ENCODE assay signal across 10 cellular contexts in the genomic region with DNA sequence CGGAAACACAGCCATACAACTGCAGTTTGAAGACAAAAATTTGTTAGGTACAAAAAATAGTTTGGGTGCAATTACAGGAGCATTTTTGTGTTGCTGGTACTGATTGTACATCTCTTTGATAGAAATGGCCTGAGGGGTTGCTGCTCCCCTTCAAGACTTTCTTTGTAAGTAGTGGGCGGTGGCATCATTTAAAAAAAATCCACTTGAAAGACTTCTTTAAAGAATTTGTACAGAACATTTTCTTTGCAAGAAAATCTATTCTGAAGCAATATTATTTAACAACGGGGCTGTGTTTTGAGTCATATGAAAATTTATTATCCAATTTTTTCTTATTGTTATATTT.
DNase-seq lines count a peak whose midpoint lies in the region; ATAC-seq and TF ChIP-seq lines count a peak whose summit lies in the region.
"Had no signal": no experiment of that assay in that cellular context is flagged by ENCODE, and none has a peak within 500 bp of the region (broad histone marks: within the 10 kb centered on the region; RNA-seq: fewer than 3 reads in every experiment).

No MANE protein-coding gene starts in this region.

- H3K36me3 ChIP-seq in heart left ventricle (no peaks in the 10 kb centered on the region), upper lobe of left lung (no peaks in the 10 kb centered on the region)

- H3K4me1 ChIP-seq in heart left ventricle (peaks cover 3 to 68% (median 54%) of the 10 kb centered on the region in 12 donors), upper lobe of left lung (peaks cover 39 to 51% (median 44%) of the 10 kb centered on the region in 4 donors)

- peaks cover 41% of the 10 kb centered on the region for H3K4me1 Mint-ChIP-seq in neural crest cell

- H3K9me3 Mint-ChIP-seq in neural crest cell, result no peaks in the 10 kb centered on the region
- H3K9me3 Mint-ChIP-seq: activated T-cell treated with anti-CD3 and anti-CD28 coated beads, Interleukin-2, amount 50 U/mL, for 24 hours had no signal

- H3K27ac Mint-ChIP-seq in neural crest cell (ENCODE audit: unreplicated experiment), result peak overlapping the region; percentile 45
- H3K27ac Mint-ChIP-seq: activated T-cell treated with anti-CD3 and anti-CD28 coated beads, Interleukin-2, amount 50 U/mL, for 24 hours had no signal

- H3K36me3 Mint-ChIP-seq in neural crest cell (ENCODE audit: low read depth), result no peaks in the 10 kb centered on the region

- H3K27me3 Mint-ChIP-seq in neural crest cell (ENCODE audit: low read depth), result no peaks in the 10 kb centered on the region

- intact Hi-C loops in heart left ventricle (cut with DNase I) (loop anchor here (2.0 to 10.0 kb wide), 20 partner anchors 37 to 229 kb away; a partner anchor contains a TSS), Right ventricle myocardium inferior (cut with DNase I) (loop anchor here (1.0 to 5.0 kb wide), 3 partner anchors 38 to 85 kb away; no protein-coding TSS in a partner anchor)

- DNase-seq in heart left ventricle, result no peak
- no peak for DNase-seq in Right ventricle myocardium inferior (ENCODE audit: missing footprints)
- no peak for DNase-seq in epithelial cell of prostate (ENCODE audit: low read depth, low spot score)
- DNase-seq in neural crest cell (ENCODE audit: low read depth, low spot score), result no peak
- no peak for DNase-seq in upper lobe of left lung
- no peak for DNase-seq in DMS153 (lab: John Stamatoyannopoulos, UW)
- DNase-seq: activated T-cell treated with anti-CD3 and anti-CD28 coated beads, Interleukin-2, amount 50 U/mL, for 24 hours had no signal

- H3K27ac ChIP-seq in heart left ventricle (peak overlapping the region; percentile 78 to 95 (median 86)), epithelial cell of prostate (peak overlapping the region; percentile 85), upper lobe of left lung (peak overlapping the region; percentile 76 to 81 (median 78))

- TF ChIP-seq CTCF in heart left ventricle (IDR thresholded peaks at IDR 0.05) (no peak), neural crest cell (conservative IDR thresholded peaks at IDR 0.05) (no peak), upper lobe of left lung (IDR thresholded peaks at IDR 0.05) (no peak)

- no peak for TF ChIP-seq POLR2A in heart left ventricle (IDR thresholded peaks at IDR 0.05)
- TF ChIP-seq POLR2A in upper lobe of left lung (IDR thresholded peaks at IDR 0.05), result no peak

- ATAC-seq in heart left ventricle, result no peak
- no peak for ATAC-seq in Right ventricle myocardium inferior
- ATAC-seq in upper lobe of left lung (ENCODE audit: low FRiP score in 2 of 2), result no peak
- no peak for ATAC-seq in HG03045 (IDR thresholded peaks at IDR 0.05; ENCODE audit: unreplicated experiment)
- no peak for ATAC-seq in HG03442 (IDR thresholded peaks at IDR 0.05; ENCODE audit: unreplicated experiment)
- ATAC-seq: GM12878 had no signal

- peak overlapping the region; percentile 17 for H3K4me3 Mint-ChIP-seq in neural crest cell
- H3K4me3 Mint-ChIP-seq: activated T-cell treated with anti-CD3 and anti-CD28 coated beads, Interleukin-2, amount 50 U/mL, for 24 hours had no signal

- H3K9me3 ChIP-seq in heart left ventricle, result no peaks in the 10 kb centered on the region
- no peaks in the 10 kb centered on the region for H3K9me3 ChIP-seq in upper lobe of left lung

- TF ChIP-seq EP300 in upper lobe of left lung (IDR thresholded peaks at IDR 0.05), result no peak

- H3K4me3 ChIP-seq in heart left ventricle, result peak overlapping the region in 8 of 12 donors; percentile 5 to 40 (median 30)
- H3K4me3 ChIP-seq in upper lobe of left lung, result peak overlapping the region in 2 of 4 donors; percentile 16 to 26
- H3K4me3 ChIP-seq: GM12878 had no signal

- no peaks in the 10 kb centered on the region for H3K27me3 ChIP-seq in heart left ventricle
- H3K27me3 ChIP-seq in upper lobe of left lung, result no peaks in the 10 kb centered on the region

- WGBS in heart left ventricle, 4 donors, result 18 to 29% (median 21%) methylated on average over 3 of the region's 3 CpGs
- 3 to 18% methylated on average over 3 of the region's 3 CpGs for WGBS in upper lobe of left lung, 2 donors
